In genomic region chr2:135744761-135745314, GRCh38 we compare ENCODE assay signal across 8 cellular contexts. TPM values are rescaled to one million over a fixed set of nuclear protein-coding genes. Genes with fewer than 3 reads are reported as not detected.
A peak's percentile ranks its signal among the peaks of the same experiment; 100 is the strongest.
DNase-seq lines count a peak whose midpoint lies in the region; ATAC-seq lines count a peak whose summit lies in the region.

No MANE protein-coding gene starts in this region.

- H3K9me3 Mint-ChIP-seq in activated T-cell treated with anti-CD3 and anti-CD28 coated beads, Interleukin-2, amount 50 U/mL, for 24 hours, result no peaks in the 10 kb centered on the region

- H3K27ac Mint-ChIP-seq in activated T-cell treated with anti-CD3 and anti-CD28 coated beads, Interleukin-2, amount 50 U/mL, for 24 hours, result peak overlapping the region; percentile 67

- peaks cover 43% of the 10 kb centered on the region for H3K4me1 Mint-ChIP-seq in activated T-cell treated with anti-CD3 and anti-CD28 coated beads, Interleukin-2, amount 50 U/mL, for 24 hours (ENCODE audit: low read depth)

- H3K27me3 Mint-ChIP-seq in activated T-cell treated with anti-CD3 and anti-CD28 coated beads, Interleukin-2, amount 50 U/mL, for 24 hours, result no peaks in the 10 kb centered on the region

- H3K4me3 Mint-ChIP-seq in activated T-cell treated with anti-CD3 and anti-CD28 coated beads, Interleukin-2, amount 50 U/mL, for 24 hours, result peak overlapping the region; percentile 95

- DNase-seq in activated naive CD4-positive, alpha-beta T cell treated with Interleukin-2 at 50 U/mL for 16 hours, result peak; percentile 23
- DNase-seq in activated naive CD4-positive, alpha-beta T cell (lab: John Stamatoyannopoulos, UW), result no peak
- DNase-seq in LHCN-M2 (ENCODE audit: low read depth) (peak; percentile 60), left kidney (ENCODE audit: low read depth, low spot score) (peak; percentile 34), C1 segment of cervical spinal cord (lab: John Stamatoyannopoulos, UW) (no peak), NCI-H345 treated with DMSO at 0.1 percent for 48 hours (lab: John Stamatoyannopoulos, UW; ENCODE audit: unreplicated experiment) (no peak)
- DNase-seq in activated T-cell treated with anti-CD3 and anti-CD28 coated beads, Interleukin-2, amount 50 U/mL, for 24 hours, result no peak

- ATAC-seq in HG02970 (IDR thresholded peaks at IDR 0.05; ENCODE audit: low FRiP score, unreplicated experiment), result no peak

- peaks cover 57% of the 10 kb centered on the region for H3K36me3 Mint-ChIP-seq in activated T-cell treated with anti-CD3 and anti-CD28 coated beads, Interleukin-2, amount 50 U/mL, for 24 hours (ENCODE audit: low read depth)

RNA-seq across cellular contexts. Expression of gene UBXN4, which starts 3.2 kb away (rescaled TPM):
- 44.1 and 56.4 TPM in 2 replicates for total RNA-seq in LHCN-M2 (2014; rRNA removed)
- 26.1 TPM for polyA plus RNA-seq in LHCN-M2 (2012)

Comparison
In these comparisons a context has a peak if more than half of its experiments do, and no peak if none do; other contexts are left out.
1. DNase-seq: peak in activated naive CD4-positive, alpha-beta T cell treated with Interleukin-2 at 50 U/mL for 16 hours (single experiment), LHCN-M2 (single experiment) and left kidney (single experiment); none in activated naive CD4-positive, alpha-beta T cell (0 of 4), activated T-cell treated with anti-CD3 and anti-CD28 coated beads, Interleukin-2, amount 50 U/mL, for 24 hours (single experiment), C1 segment of cervical spinal cord (0 of 14) and NCI-H345 treated with DMSO at 0.1 percent for 48 hours (single experiment).